In genomic region chr13:25503856-25504255, GRCh38 we compare ENCODE assay signal across 30 cellular contexts.
"Had no signal": no experiment of that assay in that cellular context is flagged by ENCODE, and none has a peak within 500 bp of the region (broad histone marks: within the 10 kb centered on the region; RNA-seq: fewer than 3 reads in every experiment).

No MANE protein-coding gene starts in this region.

- ATAC-seq: Panc1, Right ventricle myocardium inferior, SK-N-SH treated with all-trans-retinoic acid at 6 μM for 48 hours had no signal

- H3K4me1 ChIP-seq: SJCRH30 had no signal

- H3K36me3 ChIP-seq: MG63, SJCRH30 had no signal

- H3K4me3 ChIP-seq: MG63, PC-9, SJCRH30, SK-N-MC had no signal

- H3K9me3 ChIP-seq: MG63, SJCRH30 had no signal

- DNase-seq: Kasumi-1, KG1, MG63, NCI-H1048, NCI-H1092 treated with DMSO at 0.1 percent for 48 hours, NCI-H1105 treated with DMSO at 0.1 percent for 48 hours, NCI-H1417, NCI-H1436, NCI-H146, NCI-H1694 treated with DMSO at 0.1 percent for 48 hours, NCI-H187 treated with DMSO at 0.1 percent for 48 hours, NCI-H2029, NCI-H2081, NCI-H2171 treated with DMSO at 0.1 percent for 48 hours, NCI-H2227 treated with DMSO at 0.1 percent for 48 hours, NCI-H345, NCI-H446, NCI-H510A treated with DMSO at 0.1 percent for 48 hours, NCI-H524 treated with DMSO at 0.1 percent for 48 hours, NCI-H526 treated with DMSO at 0.1 percent for 48 hours, NCI-H774, PC-9, SHP77, SIG-M5, SJCRH30 had no signal

- H3K27ac ChIP-seq: PC-9, RWPE1, SJCRH30, SK-N-MC had no signal
